2 cellular contexts compared by ENCODE assay signal in the genomic region with DNA sequence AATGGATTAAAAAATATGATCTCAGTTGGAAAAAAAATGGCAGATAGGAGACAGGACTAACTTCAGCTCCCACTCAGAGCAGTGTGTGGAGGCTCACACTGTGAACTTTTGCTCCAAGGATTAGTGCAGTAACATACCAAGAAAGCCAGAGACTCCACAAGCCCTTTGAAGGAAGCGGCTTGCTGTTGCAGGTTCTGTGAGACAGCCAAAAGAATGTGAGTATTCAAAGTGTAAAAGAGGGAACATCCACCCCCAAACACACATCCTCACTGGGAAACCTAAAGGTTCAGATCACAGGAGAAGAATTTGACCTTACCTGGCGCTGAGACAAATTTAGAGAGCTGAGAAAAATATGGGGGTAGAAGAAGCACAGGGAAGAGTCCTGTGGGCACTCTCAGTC.
TF ChIP-seq lines count a peak whose summit lies in the region.

No MANE protein-coding gene starts in this region.

TF ChIP-seq in A549, 52 proteins besides CTCF, POLR2A, EP300 and RAD21:
- TF ChIP-seq, protein P1, sequence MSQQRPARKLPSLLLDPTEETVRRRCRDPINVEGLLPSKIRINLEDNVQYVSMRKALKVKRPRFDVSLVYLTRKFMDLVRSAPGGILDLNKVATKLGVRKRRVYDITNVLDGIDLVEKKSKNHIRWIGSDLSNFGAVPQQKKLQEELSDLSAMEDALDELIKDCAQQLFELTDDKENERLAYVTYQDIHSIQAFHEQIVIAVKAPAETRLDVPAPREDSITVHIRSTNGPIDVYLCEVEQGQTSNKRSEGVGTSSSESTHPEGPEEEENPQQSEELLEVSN (IDR thresholded peaks at IDR 0.05; ENCODE audit: borderline replicate concordance, low read depth) = no peak
- TF ChIP-seq CEBPB (IDR thresholded peaks at IDR 0.05) (no peak), KDM1A (IDR thresholded peaks at IDR 0.05; ENCODE audit: low read depth) (no peak), BHLHE40 (IDR thresholded peaks at IDR 0.05; ENCODE audit: low read depth, low read length) (no peak), ZNF302 (CRISPR knock-in tag; IDR thresholded peaks at IDR 0.05) (no peak), HDAC2 (IDR thresholded peaks at IDR 0.05) (no peak), NPAS2 (CRISPR knock-in tag; IDR thresholded peaks at IDR 0.05; ENCODE audit: borderline replicate concordance) (no peak), MYC (IDR thresholded peaks at IDR 0.05; ENCODE audit: borderline replicate concordance, low read length) (no peak), ZSCAN20 (CRISPR knock-in tag; IDR thresholded peaks at IDR 0.05) (no peak), EHF (CRISPR knock-in tag; IDR thresholded peaks at IDR 0.05) (no peak), RCOR1 (IDR thresholded peaks at IDR 0.05; ENCODE audit: low read depth, low read length) (no peak)
- TF ChIP-seq, protein P2, sequence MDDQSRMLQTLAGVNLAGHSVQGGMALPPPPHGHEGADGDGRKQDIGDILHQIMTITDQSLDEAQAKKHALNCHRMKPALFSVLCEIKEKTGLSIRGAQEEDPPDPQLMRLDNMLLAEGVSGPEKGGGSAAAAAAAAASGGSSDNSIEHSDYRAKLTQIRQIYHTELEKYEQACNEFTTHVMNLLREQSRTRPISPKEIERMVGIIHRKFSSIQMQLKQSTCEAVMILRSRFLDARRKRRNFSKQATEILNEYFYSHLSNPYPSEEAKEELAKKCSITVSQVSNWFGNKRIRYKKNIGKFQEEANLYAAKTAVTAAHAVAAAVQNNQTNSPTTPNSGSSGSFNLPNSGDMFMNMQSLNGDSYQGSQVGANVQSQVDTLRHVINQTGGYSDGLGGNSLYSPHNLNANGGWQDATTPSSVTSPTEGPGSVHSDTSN (IDR thresholded peaks at IDR 0.05) = no peak
- TF ChIP-seq, protein P3, sequence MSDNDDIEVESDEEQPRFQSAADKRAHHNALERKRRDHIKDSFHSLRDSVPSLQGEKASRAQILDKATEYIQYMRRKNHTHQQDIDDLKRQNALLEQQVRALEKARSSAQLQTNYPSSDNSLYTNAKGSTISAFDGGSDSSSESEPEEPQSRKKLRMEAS (IDR thresholded peaks at IDR 0.05) = no peak

TF ChIP-seq in IMR-90, 13 proteins besides CTCF, POLR2A, EP300 and RAD21:
- TF ChIP-seq, protein P4, sequence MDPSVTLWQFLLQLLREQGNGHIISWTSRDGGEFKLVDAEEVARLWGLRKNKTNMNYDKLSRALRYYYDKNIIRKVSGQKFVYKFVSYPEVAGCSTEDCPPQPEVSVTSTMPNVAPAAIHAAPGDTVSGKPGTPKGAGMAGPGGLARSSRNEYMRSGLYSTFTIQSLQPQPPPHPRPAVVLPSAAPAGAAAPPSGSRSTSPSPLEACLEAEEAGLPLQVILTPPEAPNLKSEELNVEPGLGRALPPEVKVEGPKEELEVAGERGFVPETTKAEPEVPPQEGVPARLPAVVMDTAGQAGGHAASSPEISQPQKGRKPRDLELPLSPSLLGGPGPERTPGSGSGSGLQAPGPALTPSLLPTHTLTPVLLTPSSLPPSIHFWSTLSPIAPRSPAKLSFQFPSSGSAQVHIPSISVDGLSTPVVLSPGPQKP (IDR thresholded peaks at IDR 0.05; ENCODE audit: borderline replicate concordance, low read depth, low read length) = no peak
- TF ChIP-seq RFX5 (IDR thresholded peaks at IDR 0.05; ENCODE audit: low read depth, low read length) (no peak), MAFK (IDR thresholded peaks at IDR 0.05; ENCODE audit: low read depth, low read length) (no peak), CHD1 (IDR thresholded peaks at IDR 0.05; ENCODE audit: low read depth, low read length) (no peak), MXI1 (IDR thresholded peaks at IDR 0.05; ENCODE audit: borderline replicate concordance, low read depth, low read length) (no peak), RCOR1 (IDR thresholded peaks at IDR 0.05; ENCODE audit: insufficient replicate concordance, low read length) (no peak), CEBPB (IDR thresholded peaks at IDR 0.05; ENCODE audit: low read depth, low read length) (no peak), MAZ (IDR thresholded peaks at IDR 0.05; ENCODE audit: borderline replicate concordance, low read depth, low read length) (no peak), NFE2L2 (IDR thresholded peaks at IDR 0.05; ENCODE audit: low read depth, low read length) (no peak)
